In the genomic region with DNA sequence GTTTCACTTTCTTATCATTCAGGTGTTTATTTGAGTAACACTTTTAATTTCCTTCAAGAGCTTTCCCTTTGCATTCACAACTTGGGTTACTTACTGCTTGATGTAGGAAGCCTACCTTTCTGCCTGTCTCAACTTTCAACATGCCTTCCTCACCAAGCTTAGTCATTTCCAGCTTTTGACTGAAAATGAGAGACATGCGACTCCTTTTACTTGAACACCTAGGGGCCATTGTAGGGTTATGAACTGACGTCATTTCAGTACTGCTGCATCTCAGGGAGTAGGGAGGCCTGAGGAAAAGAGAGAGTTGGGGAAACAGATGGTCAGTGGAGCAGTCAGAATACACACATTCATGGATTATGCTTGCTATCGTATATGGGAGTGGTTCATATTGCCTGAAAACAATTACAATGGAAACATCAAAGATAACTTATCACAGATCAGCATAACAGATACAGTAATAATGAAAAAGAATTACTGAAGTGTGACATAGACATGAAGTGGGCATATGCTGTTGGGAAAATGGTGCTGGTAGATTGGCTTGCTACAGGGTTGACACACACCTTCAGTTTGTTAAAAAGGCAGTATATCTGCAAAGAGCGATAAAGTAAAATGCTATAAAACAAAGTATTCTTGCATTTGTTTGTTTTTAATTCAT, we compare ENCODE assay signal across 9 cellular contexts. TPM values are rescaled to one million over a fixed set of nuclear protein-coding genes. Genes with fewer than 3 reads are reported as not detected.
DNase-seq lines count a peak whose midpoint lies in the region; ATAC-seq and TF ChIP-seq lines count a peak whose summit lies in the region.
"Had no signal": no experiment of that assay in that cellular context is flagged by ENCODE, and none has a peak within 500 bp of the region (broad histone marks: within the 10 kb centered on the region; RNA-seq: fewer than 3 reads in every experiment).

No MANE protein-coding gene starts in this region.

- no peaks in the 10 kb centered on the region for H4K20me1 ChIP-seq in PC-9 (ENCODE audit: insufficient read depth)

- CTCF ChIA-PET in PC-9 (lab: Charles Lee), result no interaction called here

- H3K4me3 ChIP-seq in fibroblast of pulmonary artery (replicated peaks; ENCODE audit: low read depth, low read length), result no peak overlapping the region
- H3K4me3 ChIP-seq in PC-9, result no peak overlapping the region

- H3F3A ChIP-seq in PC-9 (ENCODE audit: insufficient read depth, low read depth), result no peaks in the 10 kb centered on the region

- intact Hi-C loops in PC-9 (cut with micrococcal nuclease; ENCODE audit: unreplicated experiment), result no loop called here

- peak; percentile 23 for DNase-seq in fibroblast of pulmonary artery (ENCODE audit: low read depth)
- DNase-seq in UCSD-AML1 (lab: John Stamatoyannopoulos, UW; ENCODE audit: unreplicated experiment), result no peak
- no peak for DNase-seq in DMS153 treated with DMSO at 0.1 percent for 48 hours (lab: John Stamatoyannopoulos, UW; ENCODE audit: unreplicated experiment)
- DNase-seq in NCI-H2171 (lab: John Stamatoyannopoulos, UW), result no peak
- DNase-seq in PC-9, result no peak
- DNase-seq: NCI-H1694 had no signal

- H3K4me2 ChIP-seq in PC-9, result no peak overlapping the region

- POLR2A ChIA-PET in PC-9 (lab: Charles Lee; ENCODE audit: unreplicated experiment), result no interaction called here

- no peaks in the 10 kb centered on the region for H3K9me2 ChIP-seq in PC-9 (ENCODE audit: insufficient read depth)

- peaks cover 6% of the 10 kb centered on the region; the same call in 1 of the 2 replicates for H3K79me2 ChIP-seq in PC-9 (ENCODE audit: low read depth)

- H3K27me3 ChIP-seq in PC-9 (ENCODE audit: insufficient read depth, low read depth), result no peaks in the 10 kb centered on the region

- no peaks in the 10 kb centered on the region; the same call in 1 of the 2 replicates for H3K36me3 ChIP-seq in PC-9 (ENCODE audit: low read depth)

- H3K9me3 ChIP-seq in PC-9 (ENCODE audit: insufficient read depth, low read depth), result no peaks in the 10 kb centered on the region

- BruUV-seq in PC-9 (replicated peaks; lab: Mats Ljungman, UMichigan), result no TSS peak

- no peak overlapping the region for H2AFZ ChIP-seq in PC-9

- no peaks in the 10 kb centered on the region for H3K4me1 ChIP-seq in PC-9 (replicated peaks; ENCODE audit: insufficient read depth)

- TF ChIP-seq CTCF in fibroblast of pulmonary artery (IDR thresholded peaks at IDR 0.05; ENCODE audit: low read length, missing control alignments) (no peak), PC-9 (conservative IDR thresholded peaks at IDR 0.05) (no peak)

- ATAC-seq in GM18520 (IDR thresholded peaks at IDR 0.05; ENCODE audit: unreplicated experiment), result peak; percentile 97
- ATAC-seq in GM21526 (IDR thresholded peaks at IDR 0.05; ENCODE audit: low FRiP score, unreplicated experiment), result peak; percentile 97
- ATAC-seq in HG03439 (IDR thresholded peaks at IDR 0.05; ENCODE audit: unreplicated experiment), result peak; percentile 99

- H3K27ac ChIP-seq in PC-9, result no peak overlapping the region

RNA-seq across cellular contexts. Expression of a gene that starts 25.7 kb away (rescaled TPM):
- total RNA-seq in PC-9 (2021), result 14.6 and 19.3 TPM in 2 replicates
